24 cellular contexts compared by ENCODE assay signal in the genomic region with DNA sequence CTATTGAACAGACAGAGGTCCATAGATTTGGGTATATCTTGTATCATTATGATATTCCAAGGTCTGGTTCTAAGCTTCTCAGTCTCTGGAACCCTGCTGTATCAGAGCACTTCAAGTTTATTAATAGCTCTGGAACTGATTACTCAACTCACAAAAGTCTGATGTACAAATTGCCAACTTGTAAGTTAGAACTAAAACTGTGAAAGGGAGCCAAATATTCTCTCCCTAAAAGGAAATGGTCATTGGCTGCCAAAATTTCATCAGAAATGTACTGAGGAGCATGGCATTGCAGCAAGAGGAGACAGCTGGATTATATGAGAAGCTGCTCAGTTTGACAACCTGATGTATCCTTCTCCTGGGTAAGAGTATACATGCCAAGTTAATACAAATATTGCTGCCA.
A peak's percentile ranks its signal among the peaks of the same experiment; 100 is the strongest.
DNase-seq lines count a peak whose midpoint lies in the region; ATAC-seq and TF ChIP-seq lines count a peak whose summit lies in the region.
"Had no signal": no experiment of that assay in that cellular context is flagged by ENCODE, and none has a peak within 500 bp of the region (broad histone marks: within the 10 kb centered on the region; RNA-seq: fewer than 3 reads in every experiment).

No MANE protein-coding gene starts in this region.

- H3K27me3 Mint-ChIP-seq in CD14-positive monocyte (ENCODE audit: low read depth in 3 of 3) (peaks cover 0 to 1% (median 0%) of the 10 kb centered on the region in 3 donors), mesothelial cell of epicardium (ENCODE audit: low read depth) (peaks cover 3% of the 10 kb centered on the region)

- H3K27ac ChIP-seq in right atrium auricular region (no peak overlapping the region), gastroesophageal sphincter (peak overlapping the region; percentile 45 to 70 (median 56)), psoas muscle (no peak overlapping the region)
- H3K27ac ChIP-seq: C4-2B, HL-60, PC-9 had no signal

- TF ChIP-seq EP300 in gastroesophageal sphincter (IDR thresholded peaks at IDR 0.05): no peak

- no peak for TF ChIP-seq POLR2A in gastroesophageal sphincter (IDR thresholded peaks at IDR 0.05)

- peaks cover 0 to 7% (median 3%) of the 10 kb centered on the region in 7 donors for H3K9me3 Mint-ChIP-seq in CD14-positive monocyte
- H3K9me3 Mint-ChIP-seq in mesothelial cell of epicardium: no peaks in the 10 kb centered on the region

- no peaks in the 10 kb centered on the region for H3K4me1 ChIP-seq in right atrium auricular region
- H3K4me1 ChIP-seq in gastroesophageal sphincter: peaks cover 0 to 12% (median 6%) of the 10 kb centered on the region in 3 donors
- no peaks in the 10 kb centered on the region for H3K4me1 ChIP-seq in psoas muscle

- ATAC-seq in Right ventricle myocardium superior (ENCODE audit: poor library complexity) (peak; percentile 92), gastroesophageal sphincter (peak; percentile 86), psoas muscle (peak; percentile 43 to 97 (median 77))
- ATAC-seq: SK-N-SH treated with all-trans-retinoic acid at 6 μM for 48 hours had no signal

- H3K36me3 Mint-ChIP-seq in CD14-positive monocyte (no peaks in the 10 kb centered on the region), mesothelial cell of epicardium (no peaks in the 10 kb centered on the region)

- intact Hi-C loops in Right ventricle myocardium superior (cut with DNase I) (no loop called here), psoas muscle (cut with DNase I) (no loop called here), CD14-positive monocyte (cut with micrococcal nuclease) (no loop called here)

- H3K4me3 Mint-ChIP-seq in CD14-positive monocyte (no peak overlapping the region), mesothelial cell of epicardium (no peak overlapping the region)

- no peak overlapping the region for H3K27ac Mint-ChIP-seq in CD14-positive monocyte
- no peak overlapping the region for H3K27ac Mint-ChIP-seq in mesothelial cell of epicardium

- no peaks in the 10 kb centered on the region for H3K4me1 Mint-ChIP-seq in CD14-positive monocyte
- H3K4me1 Mint-ChIP-seq in mesothelial cell of epicardium: no peaks in the 10 kb centered on the region

- H3K27me3 ChIP-seq in right atrium auricular region (no peaks in the 10 kb centered on the region), gastroesophageal sphincter (no peaks in the 10 kb centered on the region), psoas muscle (ENCODE audit: insufficient read depth in 3 of 3, low read length in 2 of 3) (no peaks in the 10 kb centered on the region)

- TF ChIP-seq CTCF in right atrium auricular region (IDR thresholded peaks at IDR 0.05) (no peak), gastroesophageal sphincter (IDR thresholded peaks at IDR 0.05) (no peak), psoas muscle (IDR thresholded peaks at IDR 0.05) (no peak), CD14-positive monocyte (IDR thresholded peaks at IDR 0.05) (no peak), mesothelial cell of epicardium (IDR thresholded peaks at IDR 0.05; ENCODE audit: unreplicated experiment) (no peak)

- H3K9me3 ChIP-seq in right atrium auricular region: no peaks in the 10 kb centered on the region
- no peaks in the 10 kb centered on the region for H3K9me3 ChIP-seq in gastroesophageal sphincter
- H3K9me3 ChIP-seq in psoas muscle: no peaks in the 10 kb centered on the region

- DNase-seq in Right ventricle myocardium superior (no peak), right atrium auricular region (ENCODE audit: low spot score) (no peak), psoas muscle (no peak), CD14-positive monocyte (ENCODE audit: low spot score) (no peak), mesothelial cell of epicardium (ENCODE audit: low spot score in 2 of 2, unreplicated experiment in 2 of 2) (no peak), HUDEP-2 (lab: John Stamatoyannopoulos, UW; ENCODE audit: unreplicated experiment in 76 of 76) (no peak)
- DNase-seq: DMS53, GDM1, GOT3, HCEC 1CT, KBM-7, NCI-H1092, NCI-H1436, NCI-H187 treated with DMSO at 0.1 percent for 48 hours, NCI-H2107, NCI-H510A treated with DMSO at 0.1 percent for 48 hours, NCI-H774, PC-9, RPMI8226, SIG-M5 had no signal

- no peak overlapping the region for H3K4me3 ChIP-seq in right atrium auricular region
- no peak overlapping the region for H3K4me3 ChIP-seq in gastroesophageal sphincter
- H3K4me3 ChIP-seq in psoas muscle: no peak overlapping the region
- H3K4me3 ChIP-seq: PC-9 had no signal

- no peaks in the 10 kb centered on the region for H3K36me3 ChIP-seq in right atrium auricular region
- no peaks in the 10 kb centered on the region for H3K36me3 ChIP-seq in gastroesophageal sphincter
- no peaks in the 10 kb centered on the region for H3K36me3 ChIP-seq in psoas muscle (ENCODE audit: insufficient read depth in 1 of 2, low read depth in 1 of 2)

Comparison
In these comparisons a context has a peak if more than half of its experiments do, and no peak if none do; other contexts are left out.
1. H3K27ac ChIP-seq: peak in gastroesophageal sphincter (4 of 4); none in right atrium auricular region (0 of 2) and psoas muscle (single experiment).
2. Peak in every context shown above with its lines, with median percentiles within 50 percentile points of each other: ATAC-seq.